Comparison of ENCODE assay signal across 8 cellular contexts in genomic region chr1:146938927-146939786, GRCh38. TPM values are rescaled to one million over a fixed set of nuclear protein-coding genes. Genes with fewer than 3 reads are reported as not detected.
DNase-seq lines count a peak whose midpoint lies in the region; TF ChIP-seq lines count a peak whose summit lies in the region.
"Not testable (repeated sequence)": the region's sequence is repeated elsewhere in the genome, so short reads cannot be mapped to it uniquely, and the experiment has no call there.

No MANE protein-coding gene starts in this region.

- H3K36me3 Mint-ChIP-seq in IgD-negative memory B cell, result not testable (repeated sequence)

- not testable (repeated sequence) for H3F3A ChIP-seq in neural cell (ENCODE audit: insufficient read depth, low read length, poor library complexity, severe bottlenecking)

- peak overlapping the region; percentile 76 for H3K9ac ChIP-seq in neural cell (ENCODE audit: low read length)

- H4K20me1 ChIP-seq in neural cell (ENCODE audit: insufficient read depth), result not testable (repeated sequence)

- in situ Hi-C loops in HAP-1 (cut with MboI; ENCODE audit: low sequenced_read_pairs), result not testable (repeated sequence)

- 8 to 18% methylated on average over 8 to 22 of the region's 55 CpGs for WGBS in thyroid gland, 2 donors

- H3K9me2 ChIP-seq in neural cell (ENCODE audit: insufficient read depth, low read length), result not testable (repeated sequence)

- H3K4me1 ChIP-seq in HAP-1; cardiac muscle cell (ENCODE audit: low read depth); thyroid gland: not testable (repeated sequence)

- H3K27me3 Mint-ChIP-seq in IgD-negative memory B cell, result not testable (repeated sequence)

- TF ChIP-seq POLR2A in thyroid gland (IDR thresholded peaks at IDR 0.05), result not testable (repeated sequence)

- DNase-seq in ELR (ENCODE audit: low read depth), result peak; percentile 43
- peak; percentile 2 to 24 for DNase-seq in HAP-1 (ENCODE audit: low spot score in 2 of 2)
- DNase-seq in T-helper 1 cell, result peak; percentile 9 to 20 (median 11)
- DNase-seq in amniotic epithelial cell (ENCODE audit: low read depth), result peak; percentile 8
- DNase-seq in cardiac muscle cell (ENCODE audit: low read depth in 1 of 2, low spot score in 1 of 2), result peak; percentile 14 to 56
- peak; percentile 66 to 67 for DNase-seq in thyroid gland

- H3K27ac ChIP-seq in cardiac muscle cell, result peak overlapping the region; percentile 89
- H3K27ac ChIP-seq in neural cell (ENCODE audit: low read length), result peak overlapping the region; percentile 79
- peak overlapping the region; percentile 30 to 90 (median 78) for H3K27ac ChIP-seq in thyroid gland

- H3K27ac Mint-ChIP-seq in IgD-negative memory B cell, result peak overlapping the region; percentile 27 to 97 (median 76)

- not testable (repeated sequence) for TF ChIP-seq RAD21 in neural cell (conservative IDR thresholded peaks at IDR 0.05)

- H3K27me3 ChIP-seq in HAP-1 (ENCODE audit: low read depth); cardiac muscle cell; neural cell (ENCODE audit: insufficient read depth, low read depth, low read length); thyroid gland: not testable (repeated sequence)

- H3K79me2 ChIP-seq in neural cell (replicated peaks; ENCODE audit: insufficient read depth, low read length), result not testable (repeated sequence)

- H3K9me3 Mint-ChIP-seq in IgD-negative memory B cell, result not testable (repeated sequence)

- not testable (repeated sequence) for TF ChIP-seq CTCF in cardiac muscle cell (IDR thresholded peaks at IDR 0.05; ENCODE audit: low read depth, low read length); neural cell (IDR thresholded peaks at IDR 0.05; ENCODE audit: poor library complexity, severe bottlenecking); thyroid gland (IDR thresholded peaks at IDR 0.05)

- TF ChIP-seq EP300 in neural cell (conservative IDR thresholded peaks at IDR 0.05; ENCODE audit: poor library complexity, severe bottlenecking), result not testable (repeated sequence)

- peaks cover 10 to 18% (median 11%) of the 10 kb centered on the region in 3 donors for H3K4me1 Mint-ChIP-seq in IgD-negative memory B cell

- peak overlapping the region; percentile 89 to 100 (median 96) for H3K4me3 Mint-ChIP-seq in IgD-negative memory B cell

- intact Hi-C loops in thyroid gland (cut with DNase I), result not testable (repeated sequence)

- not testable (repeated sequence) for H3K36me3 ChIP-seq in HAP-1 (replicated peaks); cardiac muscle cell; neural cell (ENCODE audit: insufficient read depth, low read length); thyroid gland

- peak overlapping the region; percentile 65 for H3K4me3 ChIP-seq in HAP-1
- H3K4me3 ChIP-seq in cardiac muscle cell, result peak overlapping the region; percentile 77
- peak overlapping the region; percentile 66 for H3K4me3 ChIP-seq in neural cell (ENCODE audit: low read length)
- peak overlapping the region; percentile 17 to 89 (median 23) for H3K4me3 ChIP-seq in thyroid gland (replicated peaks in 1 of 3)

- not testable (repeated sequence) for H3K9me3 ChIP-seq in HAP-1; cardiac muscle cell (ENCODE audit: low read depth); neural cell (ENCODE audit: low read length); thyroid gland

- not testable (repeated sequence) for H3K4me2 ChIP-seq in neural cell (ENCODE audit: low read length)

- not testable (repeated sequence) for H2AFZ ChIP-seq in neural cell (ENCODE audit: low read depth, low read length)

RNA-seq across cellular contexts. Expression of gene NBPF12, which starts 1.0 kb away (rescaled TPM):
- 10.2 TPM for polyA plus RNA-seq in IgD-negative memory B cell
- total RNA-seq in cardiac muscle cell, result 6.2 and 10.5 TPM in 2 replicates
- polyA plus RNA-seq in cardiac muscle cell, result 3.6 and 5.7 TPM in 2 replicates
- 25.8 and 29.7 TPM in 2 replicates for polyA plus RNA-seq in neural cell
- 22.4 and 26.4 TPM in 2 replicates for polyA minus RNA-seq in neural cell
- total RNA-seq in thyroid gland, result 10 to 100 TPM; 15.9 to 23.5 (median 21.6) TPM

Comparison
In these comparisons a context has a peak if more than half of its experiments do, and no peak if none do; other contexts are left out.
1. Peak in every context shown above with its lines: DNase-seq, H3K4me3 ChIP-seq and H3K27ac ChIP-seq.
2. DNase-seq: peak in every context shown above with its lines; median percentile 66 in thyroid gland; 43 in ELR; 35 in cardiac muscle cell; 13 in HAP-1; 11 in T-helper 1 cell; 8 in amniotic epithelial cell.
3. H3K4me3 ChIP-seq: peak in every context shown above with its lines; median percentile 77 in cardiac muscle cell; 66 in neural cell; 65 in HAP-1; 23 in thyroid gland.